In the genomic region with DNA sequence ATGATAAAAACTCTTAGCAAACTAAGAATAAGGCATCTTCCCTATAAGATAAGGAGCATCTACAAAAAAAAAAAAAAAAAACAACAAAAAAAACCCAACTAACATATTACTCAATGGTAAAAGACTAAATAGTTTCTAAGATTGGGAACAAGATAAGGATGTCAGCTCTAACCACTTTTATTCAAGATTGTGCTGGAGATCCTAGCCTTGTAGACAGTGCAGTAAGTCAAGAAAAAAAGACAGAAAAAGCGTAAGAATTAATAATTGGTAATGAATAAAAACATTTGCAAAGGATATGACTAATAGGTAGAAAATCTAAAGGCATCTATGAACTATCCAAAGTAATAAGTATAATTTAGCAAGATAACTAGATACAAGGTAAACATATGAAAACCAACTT, we compare ENCODE assay signal across 35 cellular contexts. TPM values are rescaled to one million over a fixed set of nuclear protein-coding genes. Genes with fewer than 3 reads are reported as not detected.
"Had no signal": no experiment of that assay in that cellular context is flagged by ENCODE, and none has a peak within 500 bp of the region (broad histone marks: within the 10 kb centered on the region; RNA-seq: fewer than 3 reads in every experiment).

No MANE protein-coding gene starts in this region.

- DNase-seq: activated CD4-positive, alpha-beta memory T cell treated with anti-CD3 and anti-CD28 coated beads, Interleukin-2, amount 10 ng/mL, durations not matched to agents 7 days and 5 days; activated CD4-positive, alpha-beta T cell treated with anti-CD3 and anti-CD28 coated beads for 1 hour; activated CD4-positive, alpha-beta T cell treated with anti-CD3 and anti-CD28 coated beads for 48 hours; activated CD4-positive, CD25-positive, alpha-beta regulatory T cell; activated CD8-positive, alpha-beta memory T cell treated with anti-CD3 and anti-CD28 coated beads for 24 hours; activated CD8-positive, alpha-beta memory T cell treated with anti-CD3 and anti-CD28 coated beads, Interleukin-2, amount 10 ng/mL, durations not matched to agents 7 days and 5 days; activated CD8-positive, alpha-beta memory T cell treated with anti-CD3 and anti-CD28 coated beads, Interleukin-2, amount 50 U/mL, for 48 hours; activated effector memory CD4-positive, alpha-beta T cell treated with Interleukin-2 at 50 U/mL for 16 hours; activated naive CD4-positive, alpha-beta T cell treated with anti-CD3 and anti-CD28 coated beads, Interleukin-2, amount 10 ng/mL, durations not matched to agents 7 days and 5 days; activated naive CD8-positive, alpha-beta T cell treated with anti-CD3 and anti-CD28 coated beads, Interleukin-2, amount 50 U/mL, for 24 hours; activated T-cell treated with anti-CD3 and anti-CD28 coated beads, Interleukin-2, amount 50 U/mL, for 48 hours; amniotic stem cell; aorta; brain microvascular endothelial cell; Karpas-422; MG63; NCI-H1048; NCI-H1105 treated with DMSO at 0.1 percent for 48 hours; NCI-H1436; NCI-H1694; NCI-H1930; NCI-H2081 treated with DMSO at 0.1 percent for 48 hours; NCI-H226; NCI-H446 treated with DMSO at 0.1 percent for 48 hours; NCI-H524; NK-92 treated with Interleukin-12 subunit alpha and Interleukin-12 subunit beta, amount 100 ng/mL, for 24 hours; PC-3; Peyer's patch; RPMI8226; SIG-M5; T1000; WERI-Rb-1 had no signal

- H3K4me1 ChIP-seq: Peyer's patch had no signal

- ATAC-seq: activated CD8-positive, alpha-beta memory T cell treated with anti-CD3 and anti-CD28 coated beads, Interleukin-2, amount 10 ng/mL, durations not matched to agents 7 days and 5 days; activated naive CD8-positive, alpha-beta T cell treated with anti-CD3 and anti-CD28 coated beads, Interleukin-2, amount 50 U/mL, for 24 hours; PC-3 had no signal

- H3K27me3 ChIP-seq: brain microvascular endothelial cell, cardiac muscle cell, MG63, Peyer's patch had no signal

- H3K27ac ChIP-seq: brain microvascular endothelial cell, cardiac muscle cell, Peyer's patch, WERI-Rb-1 had no signal

RNA-seq across cellular contexts. Expression of a gene that starts 33.0 kb away (rescaled TPM):
- total RNA-seq: aorta; PC-3; Peyer's patch; T-helper 2 cell treated with Interferon-gamma antibody and Interleukin-4, amounts not matched to agents 100 ng/mL and 5 ng/mL, for 36 hours had no signal

RNA-seq across cellular contexts. Expression of a gene that starts 43.1 kb away (rescaled TPM):
- total RNA-seq: activated CD4-positive, alpha-beta memory T cell treated with anti-CD3 and anti-CD28 coated beads, Interleukin-2, amount 10 ng/mL, durations not matched to agents 7 days and 5 days; activated CD8-positive, alpha-beta memory T cell treated with anti-CD3 and anti-CD28 coated beads, Interleukin-2, amount 10 ng/mL, durations not matched to agents 7 days and 5 days; aorta; PC-3; Peyer's patch; T-helper 1 cell treated with Interleukin-12 subunit alpha and Interleukin-12 subunit beta and Interleukin-4 antibody, amounts not matched to agents 30 ng/mL and 1 ng/mL, for 36 hours; T-helper 2 cell treated with Interferon-gamma antibody and Interleukin-4, amounts not matched to agents 100 ng/mL and 5 ng/mL, for 36 hours had no signal
